In genomic region chr12:121214855-121215745, GRCh38 we compare ENCODE assay signal across 8 cellular contexts. TPM values are rescaled to one million over a fixed set of nuclear protein-coding genes. Genes with fewer than 3 reads are reported as not detected.
A peak's percentile ranks its signal among the peaks of the same experiment; 100 is the strongest.
DNase-seq lines count a peak whose midpoint lies in the region; ATAC-seq and TF ChIP-seq lines count a peak whose summit lies in the region.

No MANE protein-coding gene starts in this region.

- peaks cover 25% of the 10 kb centered on the region for H3K4me1 ChIP-seq in CD4-positive, CD25-positive, alpha-beta regulatory T cell (ENCODE audit: control insufficient read depth, insufficient read depth, low read length, poor library complexity, severe bottlenecking)
- peaks cover 9% of the 10 kb centered on the region for H3K4me1 ChIP-seq in testis

- H3K27ac ChIP-seq in CD4-positive, CD25-positive, alpha-beta regulatory T cell (ENCODE audit: insufficient read depth, low read length, poor library complexity, severe bottlenecking) = peak overlapping the region; percentile 16
- H3K27ac ChIP-seq in caudate nucleus (ENCODE audit: low read depth, low read length) (peak overlapping the region; percentile 19), testis (no peak overlapping the region)

- H3K36me3 Mint-ChIP-seq in CD4-positive, CD25-positive, alpha-beta regulatory T cell = peaks cover 5% of the 10 kb centered on the region
- peaks cover 16% of the 10 kb centered on the region for H3K36me3 Mint-ChIP-seq in memory B cell

- WGBS in testis, 2 donors = 74 to 78% methylated on average over 14 of the region's 14 CpGs

- H3K9me3 Mint-ChIP-seq in CD4-positive, CD25-positive, alpha-beta regulatory T cell = no peaks in the 10 kb centered on the region
- H3K9me3 Mint-ChIP-seq in memory B cell = no peaks in the 10 kb centered on the region

- H3K9me3 ChIP-seq in CD4-positive, CD25-positive, alpha-beta regulatory T cell (ENCODE audit: control insufficient read depth in 2 of 2, low read length in 2 of 2) = no peaks in the 10 kb centered on the region
- H3K9me3 ChIP-seq in testis = no peaks in the 10 kb centered on the region

- H3K27ac Mint-ChIP-seq in CD4-positive, CD25-positive, alpha-beta regulatory T cell = peak overlapping the region; percentile 9 to 65 (median 18)
- peak overlapping the region; percentile 36 for H3K27ac Mint-ChIP-seq in memory B cell

- H3K4me3 Mint-ChIP-seq in CD4-positive, CD25-positive, alpha-beta regulatory T cell = peak overlapping the region in 1 of 4 donors; percentile 12
- H3K4me3 Mint-ChIP-seq in memory B cell = no peak overlapping the region

- no peaks in the 10 kb centered on the region for H3K27me3 Mint-ChIP-seq in CD4-positive, CD25-positive, alpha-beta regulatory T cell
- H3K27me3 Mint-ChIP-seq in memory B cell = no peaks in the 10 kb centered on the region

- no peak for DNase-seq in CD4-positive, CD25-positive, alpha-beta regulatory T cell
- DNase-seq in NCI-H460 (ENCODE audit: extremely low read depth, low read depth) (peak; percentile 39), caudate nucleus (lab: John Stamatoyannopoulos, UW) (no peak), memory B cell (ENCODE audit: low spot score in 2 of 2) (no peak), testis (no peak), islet precursor cell (no peak)

- peaks cover 23% of the 10 kb centered on the region for H3K36me3 ChIP-seq in CD4-positive, CD25-positive, alpha-beta regulatory T cell (ENCODE audit: control insufficient read depth, insufficient read depth, low read length)
- no peaks in the 10 kb centered on the region for H3K36me3 ChIP-seq in testis (ENCODE audit: low read depth, missing control alignments)

- peaks cover 6 to 38% (median 24%) of the 10 kb centered on the region in 4 donors for H3K4me1 Mint-ChIP-seq in CD4-positive, CD25-positive, alpha-beta regulatory T cell
- H3K4me1 Mint-ChIP-seq in memory B cell = peaks cover 9% of the 10 kb centered on the region

- no peak for TF ChIP-seq POLR2A in testis (IDR thresholded peaks at IDR 0.05)

- H3K27me3 ChIP-seq in CD4-positive, CD25-positive, alpha-beta regulatory T cell (ENCODE audit: control insufficient read depth, insufficient read depth, low read length) = no peaks in the 10 kb centered on the region
- no peaks in the 10 kb centered on the region for H3K27me3 ChIP-seq in testis

- no peak for ATAC-seq in CD4-positive, CD25-positive, alpha-beta regulatory T cell (ENCODE audit: low read depth in 2 of 2)
- ATAC-seq in memory B cell (ENCODE audit: low read depth) (no peak), HG03280 (IDR thresholded peaks at IDR 0.05; ENCODE audit: unreplicated experiment) (no peak), GM19395 (IDR thresholded peaks at IDR 0.05; ENCODE audit: unreplicated experiment) (no peak)

- intact Hi-C loops in testis (cut with DNase I; ENCODE audit: low total_unique reads) = no loop called here

- TF ChIP-seq CTCF in testis (IDR thresholded peaks at IDR 0.05) = no peak

- H3K4me3 ChIP-seq in CD4-positive, CD25-positive, alpha-beta regulatory T cell (ENCODE audit: low read depth, low read length) = no peak overlapping the region
- H3K4me3 ChIP-seq in testis = no peak overlapping the region

RNA-seq across cellular contexts. Expression of gene P2RX4, which starts 5.2 kb away (rescaled TPM):
- total RNA-seq in CD4-positive, CD25-positive, alpha-beta regulatory T cell = 38.1 TPM
- polyA plus RNA-seq in CD4-positive, CD25-positive, alpha-beta regulatory T cell = 10 to 100 TPM; 27.8 to 33.7 (median 28.4) TPM
- total RNA-seq in NCI-H460 (2014; rRNA removed; shearing (Covaris generic)) = 16.3 and 16.6 TPM in 2 replicates
- 42.4 and 64.4 TPM in 2 replicates for polyA plus RNA-seq in NCI-H460 (2014; cell fraction: nucleus; rRNA removed)
- total RNA-seq in testis = 10 to 100 TPM; 36.0 to 50.0 TPM
- polyA plus RNA-seq in testis (ENCODE audit: insufficient read depth, low read depth, low replicate concordance) = 20.2 TPM

Comparison
In these comparisons a context has a peak if more than half of its experiments do, and no peak if none do; other contexts are left out.
1. H3K27ac ChIP-seq: peak in CD4-positive, CD25-positive, alpha-beta regulatory T cell (single experiment) and caudate nucleus (single experiment); none in testis (0 of 2).